Comparison of ENCODE assay signal across 8 cellular contexts in genomic region chr13:27172495-27172842, GRCh38. TPM values are rescaled to one million over a fixed set of nuclear protein-coding genes. Genes with fewer than 3 reads are reported as not detected.
DNase-seq lines count a peak whose midpoint lies in the region; ATAC-seq and TF ChIP-seq lines count a peak whose summit lies in the region.

No MANE protein-coding gene starts in this region.

- H3K27me3 ChIP-seq in dorsolateral prefrontal cortex = no peaks in the 10 kb centered on the region

- ATAC-seq in naive thymus-derived CD8-positive, alpha-beta T cell = no peak
- no peak for ATAC-seq in HG02678 (IDR thresholded peaks at IDR 0.05; ENCODE audit: unreplicated experiment)

- peaks cover 58% of the 10 kb centered on the region for H3K4me1 Mint-ChIP-seq in activated naive CD4-positive, alpha-beta T cell treated with anti-CD3 and anti-CD28 coated beads, Interleukin-2, amount 50 U/mL, for 24 hours
- H3K4me1 Mint-ChIP-seq in naive thymus-derived CD8-positive, alpha-beta T cell = peaks cover 15 to 56% (median 42%) of the 10 kb centered on the region in 4 donors

- H3K27ac ChIP-seq in RWPE1 (peak overlapping the region; percentile 89), dorsolateral prefrontal cortex (peak overlapping the region in 58 of 59 donors; percentile 65 to 98 (median 93))

- H3K27me3 Mint-ChIP-seq in activated naive CD4-positive, alpha-beta T cell treated with anti-CD3 and anti-CD28 coated beads, Interleukin-2, amount 50 U/mL, for 24 hours = no peaks in the 10 kb centered on the region
- no peaks in the 10 kb centered on the region for H3K27me3 Mint-ChIP-seq in naive thymus-derived CD8-positive, alpha-beta T cell

- H3K4me3 ChIP-seq in dorsolateral prefrontal cortex = peak overlapping the region; percentile 62 to 97 (median 84)

- CTCF ChIA-PET in RWPE1 (lab: Yijun Ruan, JAX) = interaction anchor here (0.6 kb wide), 1 partner anchor 188 kb away, joined by 3 read pairs; no protein-coding TSS in a partner anchor

- DNase-seq in activated naive CD4-positive, alpha-beta T cell treated with anti-CD3 and anti-CD28 coated beads, Interleukin-2, amount 50 U/mL, for 16 hours = no peak
- peak; percentile 29 for DNase-seq in RWPE1 (ENCODE audit: low spot score)
- DNase-seq in dorsolateral prefrontal cortex = peak in 1 of 10 donors; percentile 6
- no peak for DNase-seq in naive thymus-derived CD8-positive, alpha-beta T cell
- no peak for DNase-seq in stimulated activated naive CD4-positive, alpha-beta T cell treated with Interleukin-2 at 50 U/mL for 16 hours (lab: John Stamatoyannopoulos, UW)
- DNase-seq in epidermal melanocyte (ENCODE audit: insufficient read length, low spot score) = no peak

- intact Hi-C loops in dorsolateral prefrontal cortex (cut with DNase I) = loop anchor here (5.0 to 10.0 kb wide), 7 partner anchors 80 to 185 kb away; partner anchors contain the start of genes RPL21 (in 2 of the 2) and RASL11A (in 1 of the 2)

- POLR2A ChIA-PET in RWPE1 (lab: Yijun Ruan, JAX; ENCODE audit: low non-redundant PET) = no interaction called here
- POLR2A ChIA-PET in naive thymus-derived CD8-positive, alpha-beta T cell (lab: Charles Lee) = interaction anchor here (0.5 to 1.7 kb wide), 7 partner anchors 44 to 1136 kb away, joined by 3 to 11 read pairs (median 3); partner anchors contain the start of gene RPL21

- TF ChIP-seq CTCF in RWPE1 (conservative IDR thresholded peaks at IDR 0.05; ENCODE audit: low read depth) (no peak), dorsolateral prefrontal cortex (IDR thresholded peaks at IDR 0.05 in 54 of 56, conservative IDR thresholded peaks at IDR 0.05 in 2 of 56; ENCODE audit: low read depth in 1 of 56, partially characterized antibody in 56 of 56) (no peak)

- no peaks in the 10 kb centered on the region for H3K36me3 Mint-ChIP-seq in activated naive CD4-positive, alpha-beta T cell treated with anti-CD3 and anti-CD28 coated beads, Interleukin-2, amount 50 U/mL, for 24 hours
- H3K36me3 Mint-ChIP-seq in naive thymus-derived CD8-positive, alpha-beta T cell = peaks cover 0 to 4% (median 0%) of the 10 kb centered on the region in 3 donors

- peak overlapping the region; percentile 89 for H3K27ac Mint-ChIP-seq in activated naive CD4-positive, alpha-beta T cell treated with anti-CD3 and anti-CD28 coated beads, Interleukin-2, amount 50 U/mL, for 24 hours
- H3K27ac Mint-ChIP-seq in naive thymus-derived CD8-positive, alpha-beta T cell = peak overlapping the region; percentile 87 to 97 (median 96)

- no peaks in the 10 kb centered on the region for H3K9me3 Mint-ChIP-seq in activated naive CD4-positive, alpha-beta T cell treated with anti-CD3 and anti-CD28 coated beads, Interleukin-2, amount 50 U/mL, for 24 hours
- no peaks in the 10 kb centered on the region for H3K9me3 Mint-ChIP-seq in naive thymus-derived CD8-positive, alpha-beta T cell

- peak overlapping the region; percentile 90 for H3K4me3 Mint-ChIP-seq in activated naive CD4-positive, alpha-beta T cell treated with anti-CD3 and anti-CD28 coated beads, Interleukin-2, amount 50 U/mL, for 24 hours
- peak overlapping the region; percentile 80 to 94 (median 90) for H3K4me3 Mint-ChIP-seq in naive thymus-derived CD8-positive, alpha-beta T cell

RNA-seq across cellular contexts. Expression of gene USP12, which starts 0.9 kb away (rescaled TPM):
- 10 to 100 TPM; 26.3 to 48.7 (median 35.8) TPM for total RNA-seq in dorsolateral prefrontal cortex
- 10 to 100 TPM; 28.6 to 33.0 TPM for total RNA-seq in naive thymus-derived CD8-positive, alpha-beta T cell
- polyA plus RNA-seq in naive thymus-derived CD8-positive, alpha-beta T cell = 10 to 100 TPM in 2 of 3 donors, 1 to 10 TPM in 1; 9.3 to 17.4 (median 14.7) TPM
